ENCODE assay signal across 9 cellular contexts in the genomic region with DNA sequence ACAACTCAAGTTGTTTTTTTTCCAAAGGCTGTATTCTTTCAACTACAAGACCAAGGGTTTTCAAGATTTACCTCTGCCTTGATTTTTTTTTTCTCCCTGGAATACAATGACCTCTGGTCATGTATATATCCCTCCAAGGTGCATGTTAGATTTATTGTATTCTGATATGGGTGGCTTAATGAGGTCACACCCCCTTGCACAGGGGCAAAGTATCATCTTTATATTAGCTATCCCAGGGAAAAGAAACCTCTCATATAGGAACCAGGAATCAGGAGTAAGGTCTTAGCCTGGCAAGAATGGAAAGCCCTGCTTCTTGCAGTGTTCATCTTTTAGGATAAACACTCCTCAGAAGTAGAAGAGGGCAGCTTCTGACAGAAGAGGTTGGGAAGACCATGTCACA.
"Had no signal": no experiment of that assay in that cellular context is flagged by ENCODE, and none has a peak within 500 bp of the region (broad histone marks: within the 10 kb centered on the region; RNA-seq: fewer than 3 reads in every experiment).

No MANE protein-coding gene starts in this region.

- FAIRE-seq: K562 had no signal

- DNase-seq: GM23248, GOT3, H7, HFFc6, IMR-90 had no signal

- H3K4me1 ChIP-seq: HAP-1 had no signal

- ATAC-seq: HCT116, K562 had no signal

- H3K36me3 ChIP-seq: HAP-1 had no signal

- H3K4me3 ChIP-seq: GM23248, HAP-1, K562 had no signal

- H3K27ac ChIP-seq: GM23248, HL-60 had no signal

- H3K9me3 ChIP-seq: HAP-1 had no signal
